ENCODE assay signal across 18 cellular contexts in genomic region chr5:164649266-164649665, GRCh38.
DNase-seq lines count a peak whose midpoint lies in the region; ATAC-seq and TF ChIP-seq lines count a peak whose summit lies in the region.
"Had no signal": no experiment of that assay in that cellular context is flagged by ENCODE, and none has a peak within 500 bp of the region (broad histone marks: within the 10 kb centered on the region; RNA-seq: fewer than 3 reads in every experiment).

No MANE protein-coding gene starts in this region.

- no peaks in the 10 kb centered on the region for H3K36me3 Mint-ChIP-seq in mesothelial cell of epicardium

- no peak for ATAC-seq in GM21515 (IDR thresholded peaks at IDR 0.05; ENCODE audit: unreplicated experiment)
- ATAC-seq in GM19452 (IDR thresholded peaks at IDR 0.05; ENCODE audit: unreplicated experiment): no peak

- H3K36me3 ChIP-seq in adipocyte (ENCODE audit: control insufficient read depth, insufficient read depth, low read length, severe bottlenecking): no peaks in the 10 kb centered on the region
- H3K36me3 ChIP-seq: BLaER1 had no signal

- H3K27ac Mint-ChIP-seq in mesothelial cell of epicardium: peak overlapping the region; percentile 33
- H3K27ac Mint-ChIP-seq: CD4-positive, alpha-beta T cell had no signal

- no peaks in the 10 kb centered on the region for H3K4me1 ChIP-seq in adipocyte (ENCODE audit: control insufficient read depth, insufficient read depth, low read length)
- H3K4me1 ChIP-seq: BLaER1 had no signal

- H3K4me3 Mint-ChIP-seq in mesothelial cell of epicardium: no peak overlapping the region
- H3K4me3 Mint-ChIP-seq: CD4-positive, alpha-beta T cell had no signal

- DNase-seq in DMS 273 (lab: John Stamatoyannopoulos, UW; ENCODE audit: unreplicated experiment) (peak; percentile 71), NCI-H69 (lab: John Stamatoyannopoulos, UW) (peak; percentile 85), adipocyte (ENCODE audit: low read depth) (peak; percentile 9), mesothelial cell of epicardium (ENCODE audit: low spot score in 2 of 2, unreplicated experiment in 2 of 2) (no peak), cerebellar cortex (ENCODE audit: low spot score) (no peak)
- DNase-seq: CD4-positive, alpha-beta T cell; COR-L47; DMS153; GF-D8; NCI-H1694; NCI-H2081; NCI-H2171; NCI-H345; NCI-H82; Right ventricle myocardium superior had no signal

- no peak overlapping the region for H3K9ac ChIP-seq in adipocyte (ENCODE audit: low read length)
- H3K9ac ChIP-seq: BLaER1 had no signal

- peaks cover 24% of the 10 kb centered on the region for H3K27me3 Mint-ChIP-seq in mesothelial cell of epicardium (ENCODE audit: low read depth)
- H3K27me3 Mint-ChIP-seq: CD4-positive, alpha-beta T cell had no signal

- no peak overlapping the region for H3K4me3 ChIP-seq in adipocyte (ENCODE audit: low read length)
- H3K4me3 ChIP-seq: BLaER1 had no signal

- no peak for TF ChIP-seq CTCF in mesothelial cell of epicardium (IDR thresholded peaks at IDR 0.05; ENCODE audit: unreplicated experiment)

- no peaks in the 10 kb centered on the region for H3K9me3 Mint-ChIP-seq in mesothelial cell of epicardium

- H3K27me3 ChIP-seq in adipocyte (replicated peaks; ENCODE audit: control insufficient read depth, insufficient read depth, low read length): no peaks in the 10 kb centered on the region
- H3K27me3 ChIP-seq: BLaER1 had no signal

- no peaks in the 10 kb centered on the region for H3K9me3 ChIP-seq in adipocyte (ENCODE audit: control insufficient read depth, low read length)
- H3K9me3 ChIP-seq: BLaER1 had no signal

- H3K4me1 Mint-ChIP-seq in mesothelial cell of epicardium: peaks cover 9% of the 10 kb centered on the region

Comparison
In these comparisons a context has a peak if more than half of its experiments do, and no peak if none do; other contexts are left out.
1. DNase-seq: peak in DMS 273 (single experiment), NCI-H69 (single experiment) and adipocyte (single experiment); none in mesothelial cell of epicardium (0 of 2) and cerebellar cortex (single experiment).